ENCODE assay signal across 14 cellular contexts in genomic region chr3:17946619-17947018, GRCh38.
"Had no signal": no experiment of that assay in that cellular context is flagged by ENCODE, and none has a peak within 500 bp of the region (broad histone marks: within the 10 kb centered on the region; RNA-seq: fewer than 3 reads in every experiment).

No MANE protein-coding gene starts in this region.

- ATAC-seq: esophagus mucosa; natural killer cell treated with Interleukin-12 subunit alpha and Interleukin-12 subunit beta and Interleukin-15 and Interleukin-18, amount 100 ng/mL, for 72 hours; T-helper 17 cell; upper lobe of right lung had no signal

- H3K27ac ChIP-seq: thyroid gland, upper lobe of right lung had no signal

- H3K36me3 ChIP-seq: thyroid gland, upper lobe of right lung had no signal

- H3K4me3 ChIP-seq: thyroid gland, upper lobe of right lung had no signal

- DNase-seq: activated gamma-delta T cell treated with Interleukin-2 at 50 U/mL for 16 hours; activated T-cell treated with anti-CD3 and anti-CD28 coated beads, Interleukin-2, amount 50 U/mL, for 1 hour; anterior cingulate cortex; caudate nucleus; effector memory CD4-positive, alpha-beta T cell; foreskin melanocyte; hippocampal formation; stimulated activated CD4-positive, alpha-beta T cell treated with anti-CD3 and anti-CD28 coated beads, Interleukin-4, amount 100 ng/mL, for 4 hours; substantia nigra; T-helper 17 cell; thyroid gland; upper lobe of right lung had no signal

- H3K9me3 ChIP-seq: thyroid gland, upper lobe of right lung had no signal

- H3K27me3 ChIP-seq: thyroid gland, upper lobe of right lung had no signal

- H3K4me1 ChIP-seq: thyroid gland, upper lobe of right lung had no signal
